ENCODE assay signal across 11 cellular contexts in the genomic region with DNA sequence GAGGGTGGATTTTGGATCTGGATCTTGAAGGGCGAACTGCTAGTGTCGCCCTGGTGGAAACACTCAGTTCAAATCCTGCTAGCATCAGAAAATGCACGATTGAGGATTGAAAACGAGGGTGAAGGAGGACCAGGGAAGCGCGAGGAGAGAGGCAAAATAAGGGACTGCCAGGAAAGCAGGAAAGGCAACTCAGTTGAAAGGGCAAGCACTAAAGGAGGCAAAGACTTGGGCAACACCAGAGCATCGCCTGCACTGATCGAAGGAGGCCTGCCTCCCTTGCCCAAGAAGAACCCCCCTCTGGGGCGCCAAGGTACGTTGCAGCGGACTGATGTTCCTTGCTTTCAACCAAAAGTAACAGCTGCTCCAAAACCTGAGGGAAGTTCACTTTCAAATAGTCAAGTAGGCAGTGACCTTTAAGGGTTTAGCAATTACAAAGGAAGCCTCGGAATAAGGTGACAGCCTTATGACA. TPM values are rescaled to one million over a fixed set of nuclear protein-coding genes. Genes with fewer than 3 reads are reported as not detected.
DNase-seq lines count a peak whose midpoint lies in the region; ATAC-seq and TF ChIP-seq lines count a peak whose summit lies in the region.
"Had no signal": no experiment of that assay in that cellular context is flagged by ENCODE, and none has a peak within 500 bp of the region (broad histone marks: within the 10 kb centered on the region; RNA-seq: fewer than 3 reads in every experiment).

No MANE protein-coding gene starts in this region.

- WGBS in ectodermal cell, 2 experiments, result 42 to 43% methylated on average over 12 of the region's 12 CpGs
- WGBS in lower leg skin, 2 donors, result 20 to 23% methylated on average over 12 of the region's 12 CpGs

- H3K27ac ChIP-seq in ectodermal cell (ENCODE audit: insufficient read depth, low read depth, low read length, poor library complexity, severe bottlenecking) (no peak overlapping the region), skin epidermis (peak overlapping the region in 9 of 21 experiments; percentile 14 to 57 (median 41))
- H3K27ac ChIP-seq: KMS-11 had no signal

- no peak for TF ChIP-seq POLR2A in lower leg skin (IDR thresholded peaks at IDR 0.05)

- H3K27me3 ChIP-seq in ectodermal cell (ENCODE audit: control insufficient read depth, insufficient read depth, low read length, poor library complexity, severe bottlenecking), result peaks cover 22% of the 10 kb centered on the region

- no peaks in the 10 kb centered on the region for H3K36me3 ChIP-seq in ectodermal cell (ENCODE audit: control insufficient read depth, insufficient read depth, low read length)

- intact Hi-C loops in lower leg skin (cut with DNase I; ENCODE audit: low total_unique reads), result no loop called here

- H3K4me3 ChIP-seq in HFF-Myc (replicated peaks; ENCODE audit: low read depth, low read length), result peak overlapping the region; percentile 60
- H3K4me3 ChIP-seq in ectodermal cell (ENCODE audit: insufficient read depth, low read depth, low read length), result peak overlapping the region; percentile 48
- peak overlapping the region; percentile 28 for H3K4me3 ChIP-seq in lower leg skin (ENCODE audit: low read depth, poor library complexity, severe bottlenecking)
- peak overlapping the region; percentile 17 to 52 (median 38) for H3K4me3 ChIP-seq in skin epidermis

- ATAC-seq in HG02852 (IDR thresholded peaks at IDR 0.05; ENCODE audit: unreplicated experiment), result no peak
- ATAC-seq in GM18511 (IDR thresholded peaks at IDR 0.05; ENCODE audit: unreplicated experiment), result no peak

- no peaks in the 10 kb centered on the region for H3K9me3 ChIP-seq in ectodermal cell (ENCODE audit: control insufficient read depth, low read length)

- H3K4me1 ChIP-seq in ectodermal cell (ENCODE audit: control insufficient read depth, insufficient read depth, low read length), result no peaks in the 10 kb centered on the region

- no peak for TF ChIP-seq CTCF in HFF-Myc (IDR thresholded peaks at IDR 0.05; ENCODE audit: low read depth, low read length, missing control alignments)
- TF ChIP-seq CTCF in lower leg skin (IDR thresholded peaks at IDR 0.05), result no peak

- DNase-seq in HFF-Myc (ENCODE audit: extremely low read depth, low read depth) (no peak), lower leg skin (ENCODE audit: low spot score in 2 of 2) (no peak), NCI-H2196 treated with DMSO at 0.1 percent for 48 hours (lab: John Stamatoyannopoulos, UW; ENCODE audit: unreplicated experiment) (no peak), NCI-H82 treated with DMSO at 0.1 percent for 48 hours (lab: John Stamatoyannopoulos, UW; ENCODE audit: unreplicated experiment) (no peak)
- DNase-seq: activated T-cell treated with anti-CD3 and anti-CD28 coated beads, Interleukin-2, amount 50 U/mL, for 24 hours; T1000 had no signal

RNA-seq across cellular contexts. Expression of a gene that starts 0.3 kb away (rescaled TPM):
- polyA plus RNA-seq in ectodermal cell (2013, experiment 1 of 4), result 0.70 TPM
- polyA plus RNA-seq in ectodermal cell (2013, experiment 2 of 4), result 0.94 TPM
- polyA plus RNA-seq in ectodermal cell (2013, experiment 3 of 4), result 1.0 TPM
- 0.61 TPM for polyA plus RNA-seq in ectodermal cell (2013, experiment 4 of 4)
- total RNA-seq in lower leg skin, result 1 to 10 TPM; 1.9 to 8.3 (median 5.4) TPM
